In the genomic region with DNA sequence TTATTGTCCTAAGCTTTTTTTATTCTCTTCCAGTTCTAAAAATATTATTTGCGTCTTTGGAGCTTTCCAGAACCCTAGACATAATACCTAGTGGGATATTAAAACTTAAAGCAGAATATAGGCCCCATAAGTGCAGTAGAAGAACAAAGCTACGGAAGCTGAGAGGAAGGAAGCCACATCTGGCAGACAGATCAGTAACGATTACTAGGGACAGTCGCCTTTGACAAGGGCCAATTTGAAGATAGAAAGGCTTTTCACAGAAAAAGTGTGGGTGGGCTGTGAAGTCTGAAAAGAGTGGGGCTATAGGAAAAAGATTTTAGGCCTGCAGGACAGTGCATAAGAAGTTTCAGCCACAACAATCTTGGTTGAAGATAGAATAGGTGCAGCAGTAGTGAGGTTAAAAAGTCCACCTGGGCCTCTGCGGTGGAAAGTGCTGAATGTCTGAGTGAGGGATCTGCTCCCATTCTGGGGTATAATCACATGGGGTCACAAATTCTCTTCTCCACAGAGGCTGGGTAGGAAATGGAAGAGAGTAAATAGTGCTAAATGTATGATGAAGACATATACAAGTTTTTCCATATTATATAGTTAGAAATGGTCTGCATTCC, we compare ENCODE assay signal across 19 cellular contexts.
DNase-seq lines count a peak whose midpoint lies in the region; ATAC-seq, FAIRE-seq and TF ChIP-seq lines count a peak whose summit lies in the region.
"Had no signal": no experiment of that assay in that cellular context is flagged by ENCODE, and none has a peak within 500 bp of the region (broad histone marks: within the 10 kb centered on the region; RNA-seq: fewer than 3 reads in every experiment).

No MANE protein-coding gene starts in this region.

- H3K9me3 Mint-ChIP-seq in activated CD4-positive, alpha-beta T cell treated with anti-CD3 and anti-CD28 coated beads for 36 hours (ENCODE audit: low read depth): peaks cover 2% of the 10 kb centered on the region
- peaks cover 2% of the 10 kb centered on the region for H3K9me3 Mint-ChIP-seq in activated B cell treated with CpG ODN at 0.5 μM for 24 hours
- no peaks in the 10 kb centered on the region for H3K9me3 Mint-ChIP-seq in naive B cell
- H3K9me3 Mint-ChIP-seq: dendritic cell treated with granulocyte-macrophage colony-stimulating factor and Interleukin-4, amounts not matched to agents 40 ng/mL and 50 ng/mL, for 4 days had no signal

- H3K27ac Mint-ChIP-seq in activated CD4-positive, alpha-beta T cell treated with anti-CD3 and anti-CD28 coated beads for 36 hours: peak overlapping the region; percentile 29
- peak overlapping the region; percentile 1 for H3K27ac Mint-ChIP-seq in activated B cell treated with CpG ODN at 0.5 μM for 24 hours
- peak overlapping the region in 4 of 6 donors; percentile 12 to 89 (median 20) for H3K27ac Mint-ChIP-seq in naive B cell
- H3K27ac Mint-ChIP-seq: dendritic cell treated with granulocyte-macrophage colony-stimulating factor and Interleukin-4, amounts not matched to agents 40 ng/mL and 50 ng/mL, for 4 days had no signal

- POLR2A ChIA-PET in activated CD4-positive, alpha-beta T cell treated with anti-CD3 and anti-CD28 coated beads for 36 hours (lab: Charles Lee): no interaction called here
- POLR2A ChIA-PET in activated B cell treated with CpG ODN at 0.5 μM for 24 hours (lab: Charles Lee): no interaction called here

- no peaks in the 10 kb centered on the region for H3K27me3 Mint-ChIP-seq in activated CD4-positive, alpha-beta T cell treated with anti-CD3 and anti-CD28 coated beads for 36 hours
- H3K27me3 Mint-ChIP-seq in activated B cell treated with CpG ODN at 0.5 μM for 24 hours: no peaks in the 10 kb centered on the region
- no peaks in the 10 kb centered on the region for H3K27me3 Mint-ChIP-seq in naive B cell
- H3K27me3 Mint-ChIP-seq: dendritic cell treated with granulocyte-macrophage colony-stimulating factor and Interleukin-4, amounts not matched to agents 40 ng/mL and 50 ng/mL, for 4 days had no signal

- 0 out of 2 replicates have a peak overlapping the region, but pooled peaks have one; percentile 9 for H3K4me3 ChIP-seq in Jurkat, Clone E6-1 (ENCODE audit: low read length)
- H3K4me3 ChIP-seq: body of pancreas, thyroid gland had no signal

- DNase-seq in activated CD4-positive, alpha-beta T cell treated with anti-CD3 and anti-CD28 coated beads for 36 hours: peak; percentile 11
- DNase-seq in activated CD4-positive, alpha-beta T cell treated with anti-CD3 and anti-CD28 coated beads, Interleukin-2, amount 50 U/mL, for 1 hour: no peak
- peak; percentile 69 for DNase-seq in Jurkat, Clone E6-1 (ENCODE audit: low read depth, low spot score)
- DNase-seq in activated B cell treated with CpG ODN at 0.5 μM for 24 hours: no peak
- DNase-seq in naive B cell: no peak
- DNase-seq in medulla oblongata (ENCODE audit: extremely low spot score): no peak
- DNase-seq in HTR-8/SVneo (ENCODE audit: insufficient read length, low spot score): no peak
- DNase-seq in NCI-H1417 treated with DMSO at 0.1 percent for 48 hours (lab: John Stamatoyannopoulos, UW): no peak
- DNase-seq: 8988T; activated gamma-delta T cell; body of pancreas; foreskin melanocyte; kidney glomerular epithelial cell; NCI-H2029; NK-92 treated with Interleukin-12 subunit alpha and Interleukin-12 subunit beta, amount 100 ng/mL, for 24 hours; retina; SK-N-SH; thyroid gland had no signal

- CTCF ChIA-PET in activated CD4-positive, alpha-beta T cell treated with anti-CD3 and anti-CD28 coated beads for 36 hours (lab: Charles Lee): no interaction called here
- CTCF ChIA-PET in activated B cell treated with CpG ODN at 0.5 μM for 24 hours (lab: Charles Lee): no interaction called here

- peak; percentile 43 for ATAC-seq in activated CD4-positive, alpha-beta T cell treated with anti-CD3 and anti-CD28 coated beads for 36 hours
- ATAC-seq in activated B cell treated with CpG ODN at 0.5 μM for 24 hours (ENCODE audit: low read depth) (no peak), naive B cell (ENCODE audit: low read depth in 2 of 2) (no peak)
- ATAC-seq: body of pancreas had no signal

- H3K4me3 Mint-ChIP-seq in activated CD4-positive, alpha-beta T cell treated with anti-CD3 and anti-CD28 coated beads for 36 hours: no peak overlapping the region
- H3K4me3 Mint-ChIP-seq in activated B cell treated with CpG ODN at 0.5 μM for 24 hours (no peak overlapping the region), naive B cell (peak overlapping the region in 1 of 8 donors; percentile 17)
- H3K4me3 Mint-ChIP-seq: dendritic cell treated with granulocyte-macrophage colony-stimulating factor and Interleukin-4, amounts not matched to agents 40 ng/mL and 50 ng/mL, for 4 days had no signal

- TF ChIP-seq CTCF in activated B cell treated with CpG ODN at 0.5 μM for 24 hours (IDR thresholded peaks at IDR 0.05): no peak

- H3K36me3 Mint-ChIP-seq in activated CD4-positive, alpha-beta T cell treated with anti-CD3 and anti-CD28 coated beads for 36 hours (ENCODE audit: low read depth): no peaks in the 10 kb centered on the region
- H3K36me3 Mint-ChIP-seq in activated B cell treated with CpG ODN at 0.5 μM for 24 hours (ENCODE audit: low read depth) (no peaks in the 10 kb centered on the region), naive B cell (no peaks in the 10 kb centered on the region)

- FAIRE-seq in HTR-8/SVneo (lab: Jason Lieb, UNC): no peak

- H3K4me1 Mint-ChIP-seq in activated CD4-positive, alpha-beta T cell treated with anti-CD3 and anti-CD28 coated beads for 36 hours: peaks cover 39% of the 10 kb centered on the region
- peaks cover 33% of the 10 kb centered on the region for H3K4me1 Mint-ChIP-seq in activated B cell treated with CpG ODN at 0.5 μM for 24 hours
- peaks cover 20 to 37% (median 37%) of the 10 kb centered on the region in 3 donors for H3K4me1 Mint-ChIP-seq in naive B cell

- intact Hi-C loops in activated CD4-positive, alpha-beta T cell treated with anti-CD3 and anti-CD28 coated beads for 36 hours (cut with DNase I, micrococcal nuclease): loop anchor here (5.0 to 10.0 kb wide), 3 partner anchors 52 to 177 kb away; no protein-coding TSS in a partner anchor
- intact Hi-C loops in activated B cell treated with CpG ODN at 0.5 μM for 24 hours (cut with micrococcal nuclease): loop anchor here (5.0 kb wide), 1 partner anchor 467 kb away; a partner anchor contains a TSS

Comparison
In these comparisons a context has a peak if more than half of its experiments do, and no peak if none do; other contexts are left out.
1. DNase-seq: peak in activated CD4-positive, alpha-beta T cell treated with anti-CD3 and anti-CD28 coated beads for 36 hours (single experiment) and Jurkat, Clone E6-1 (single experiment); none in activated CD4-positive, alpha-beta T cell treated with anti-CD3 and anti-CD28 coated beads, Interleukin-2, amount 50 U/mL, for 1 hour (single experiment), activated B cell treated with CpG ODN at 0.5 μM for 24 hours (single experiment), naive B cell (single experiment), medulla oblongata (single experiment), HTR-8/SVneo (single experiment) and NCI-H1417 treated with DMSO at 0.1 percent for 48 hours (single experiment).
2. Peak in every context shown above with its lines, with median percentiles within 50 percentile points of each other: H3K27ac Mint-ChIP-seq.